In the genomic region with DNA sequence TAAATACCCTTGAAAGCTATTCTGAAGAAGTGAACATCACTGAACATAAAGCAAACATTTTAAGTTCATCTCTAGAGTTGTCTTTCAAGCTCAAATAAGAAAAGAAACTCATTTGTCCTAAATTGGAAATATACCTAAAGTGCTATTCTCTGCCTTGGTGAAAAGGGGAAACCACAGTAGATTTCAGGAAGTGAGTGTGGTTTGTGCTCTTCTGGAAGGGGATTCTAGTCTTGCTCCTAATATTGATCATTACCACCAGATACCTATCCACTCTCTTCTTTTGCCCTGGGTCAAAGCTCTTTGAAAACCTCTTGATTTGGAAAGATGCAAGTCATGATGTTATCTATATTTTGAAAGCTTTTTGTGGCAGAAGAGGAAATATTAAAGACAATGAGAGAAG, we compare ENCODE assay signal across 24 cellular contexts.
"Had no signal": no experiment of that assay in that cellular context is flagged by ENCODE, and none has a peak within 500 bp of the region (broad histone marks: within the 10 kb centered on the region; RNA-seq: fewer than 3 reads in every experiment).

No MANE protein-coding gene starts in this region.

- H3K27ac ChIP-seq: adrenal gland, dorsolateral prefrontal cortex, esophagus muscularis mucosa, sigmoid colon, testis, uterus had no signal

- H3K4me3 Mint-ChIP-seq: activated B cell treated with CpG ODN at 0.5 μM for 24 hours; activated naive CD8-positive, alpha-beta T cell; activated T-cell treated with anti-CD3 and anti-CD28 coated beads, Interleukin-2, amount 50 U/mL, for 4 hours; naive B cell had no signal

- H3K9me3 ChIP-seq: adrenal gland, esophagus muscularis mucosa, sigmoid colon, testis, uterus had no signal

- H3K4me3 ChIP-seq: adrenal gland, dorsolateral prefrontal cortex, esophagus muscularis mucosa, lung, sigmoid colon, smooth muscle cell, testis, uterus had no signal

- H3K36me3 ChIP-seq: adrenal gland, esophagus muscularis mucosa, sigmoid colon, uterus had no signal

- DNase-seq: activated B cell treated with CpG ODN at 0.5 μM for 24 hours; activated CD4-positive, alpha-beta T cell treated with anti-CD3 and anti-CD28 coated beads for 4 hours; activated CD4-positive, alpha-beta T cell treated with anti-CD3 and anti-CD28 coated beads, Interleukin-2, amount 50 U/mL, for 48 hours; activated CD8-positive, alpha-beta memory T cell treated with anti-CD3 and anti-CD28 coated beads, Interleukin-2, amount 50 U/mL, for 48 hours; activated naive CD4-positive, alpha-beta T cell; activated T-cell treated with anti-CD3 and anti-CD28 coated beads, Interleukin-2, amount 50 U/mL, for 4 hours; adrenal gland; central memory CD4-positive, alpha-beta T cell; dorsolateral prefrontal cortex; naive B cell; retina; sigmoid colon; stimulated activated CD4-positive, alpha-beta T cell treated with anti-CD3 and anti-CD28 coated beads, Interleukin-2, amount 100 ng/mL, for 48 hours; stimulated activated naive CD4-positive, alpha-beta T cell; T-helper 9 cell; testis; trophoblast cell; uterus had no signal

- H3K27me3 ChIP-seq: adrenal gland, esophagus muscularis mucosa, sigmoid colon, testis, uterus had no signal

- H3K4me1 Mint-ChIP-seq: activated B cell treated with CpG ODN at 0.5 μM for 24 hours, naive B cell had no signal

- H3K27me3 Mint-ChIP-seq: activated B cell treated with CpG ODN at 0.5 μM for 24 hours; activated naive CD8-positive, alpha-beta T cell; naive B cell; progenitor cell of endocrine pancreas had no signal

- H3K4me1 ChIP-seq: adrenal gland, esophagus muscularis mucosa, sigmoid colon, testis, uterus had no signal

- H3K36me3 Mint-ChIP-seq: activated naive CD8-positive, alpha-beta T cell; naive B cell had no signal

- H3K9me3 Mint-ChIP-seq: activated B cell treated with CpG ODN at 0.5 μM for 24 hours; activated T-cell treated with anti-CD3 and anti-CD28 coated beads, Interleukin-2, amount 50 U/mL, for 4 hours; activated T-helper 2 cell treated with anti-CD3 and anti-CD28 coated beads, Interferon-gamma antibody, Interleukin-2, Interleukin-4, amounts not matched to agents 10 μg/mL and 5 μg/mL and 100 μg/mL, durations not matched to agents 14 hours and 24 hours and 36 hours had no signal

- H3K4me2 ChIP-seq: smooth muscle cell had no signal

- H3K27ac Mint-ChIP-seq: activated B cell treated with CpG ODN at 0.5 μM for 24 hours; activated naive CD8-positive, alpha-beta T cell; activated T-helper 2 cell treated with anti-CD3 and anti-CD28 coated beads, Interferon-gamma antibody, Interleukin-2, Interleukin-4, amounts not matched to agents 10 μg/mL and 5 μg/mL and 100 μg/mL, durations not matched to agents 14 hours and 24 hours and 36 hours; naive B cell; progenitor cell of endocrine pancreas had no signal
